ENCODE assay signal across 32 cellular contexts in the genomic region with DNA sequence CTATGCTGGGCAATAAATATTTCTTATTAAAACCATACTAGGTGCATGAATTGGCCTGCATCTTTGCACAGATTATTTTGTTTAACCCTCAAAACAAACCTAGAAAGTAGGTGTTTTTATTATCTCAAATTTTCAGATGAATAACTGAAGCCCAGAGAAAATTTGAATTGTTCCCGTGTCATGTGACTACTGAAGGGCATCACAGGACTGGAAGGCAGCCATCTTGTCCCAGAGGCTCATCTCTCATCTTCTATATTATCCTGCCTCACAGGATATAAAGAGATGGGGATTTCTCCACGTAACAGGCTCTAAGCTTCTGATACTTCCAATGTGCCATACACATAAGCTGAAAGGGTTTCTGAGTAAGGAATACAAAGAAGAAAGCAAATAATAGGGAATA.
"Had no signal": no experiment of that assay in that cellular context is flagged by ENCODE, and none has a peak within 500 bp of the region (broad histone marks: within the 10 kb centered on the region; RNA-seq: fewer than 3 reads in every experiment).

No MANE protein-coding gene starts in this region.

- DNase-seq: Kasumi-1; MG63; NCI-H1048; NCI-H1092 treated with DMSO at 0.1 percent for 48 hours; NCI-H1105 treated with DMSO at 0.1 percent for 48 hours; NCI-H1417; NCI-H1436; NCI-H146; NCI-H1694; NCI-H187; NCI-H1930; NCI-H2029 treated with DMSO at 0.1 percent for 48 hours; NCI-H2081 treated with DMSO at 0.1 percent for 48 hours; NCI-H2107; NCI-H2171; NCI-H226; NCI-H446 treated with DMSO at 0.1 percent for 48 hours; NCI-H510A; NCI-H524; NCI-H526; NCI-H69; NCI-H748 treated with DMSO at 0.1 percent for 48 hours; NCI-H82; NK-92 treated with Interleukin-12 subunit alpha and Interleukin-12 subunit beta, amount 100 ng/mL, for 24 hours; PC-3; Peyer's patch; Right ventricle myocardium superior; RPMI8226; SHP77 treated with DMSO at 0.1 percent for 48 hours; SW 1271; T-helper 1 cell had no signal

- H3K9me3 ChIP-seq: MG63, Peyer's patch, SJSA1 had no signal

- H3K27ac ChIP-seq: Peyer's patch, SJSA1 had no signal

- ATAC-seq: PC-3 had no signal

- H3K4me1 ChIP-seq: Peyer's patch had no signal

- H3K27me3 ChIP-seq: MG63, Peyer's patch, SJSA1 had no signal

- H3K36me3 ChIP-seq: Peyer's patch, SJSA1 had no signal

- H3K4me3 ChIP-seq: MG63, Peyer's patch, SJSA1 had no signal
